Comparison of ENCODE assay signal across 10 cellular contexts in the genomic region with DNA sequence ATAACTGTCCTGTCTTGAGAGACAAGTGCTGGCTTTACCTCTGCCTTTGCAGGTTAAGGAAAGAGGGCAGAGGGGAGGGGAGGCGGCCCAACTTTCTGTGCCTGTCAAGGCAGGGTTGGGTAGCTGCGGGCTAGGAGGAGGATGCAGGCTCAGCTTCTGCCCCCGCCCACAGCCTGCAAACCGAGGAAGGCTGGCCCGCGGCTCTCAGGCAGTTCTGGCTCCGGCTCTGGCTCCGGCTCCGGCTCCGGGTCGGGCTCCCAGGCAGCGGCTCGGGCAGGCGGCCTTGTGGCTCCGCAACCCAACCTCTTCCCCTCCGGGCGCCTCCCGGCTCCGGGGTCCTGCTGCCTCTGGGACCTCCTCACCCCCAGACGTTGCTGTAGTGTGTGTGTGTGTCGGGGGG.
A peak's percentile ranks its signal among the peaks of the same experiment; 100 is the strongest.
DNase-seq lines count a peak whose midpoint lies in the region; ATAC-seq and TF ChIP-seq lines count a peak whose summit lies in the region.
"Had no signal": no experiment of that assay in that cellular context is flagged by ENCODE, and none has a peak within 500 bp of the region (broad histone marks: within the 10 kb centered on the region; RNA-seq: fewer than 3 reads in every experiment).

No MANE protein-coding gene starts in this region.

- H3K4me3 ChIP-seq in Panc1 (ENCODE audit: low read depth in 2 of 2, low read length in 2 of 2): peak overlapping the region; percentile 43 to 66
- H3K4me3 ChIP-seq in fibroblast of villous mesenchyme (ENCODE audit: low read depth, low read length): peak overlapping the region; percentile 55
- no peak overlapping the region for H3K4me3 ChIP-seq in prostate gland
- H3K4me3 ChIP-seq: body of pancreas had no signal

- H3K36me3 ChIP-seq in Panc1 (ENCODE audit: control insufficient read depth, insufficient read depth, low read length) (no peaks in the 10 kb centered on the region), prostate gland (no peaks in the 10 kb centered on the region)

- in situ Hi-C loops in Panc1 (cut with HindIII; ENCODE audit: low pct_unique_long_range_greater_than_20kb, low sequenced_read_pairs) (no loop called here), KBM-7 (cut with MboI; ENCODE audit: low pct_unique_long_range_greater_than_20kb, low sequenced_read_pairs) (no loop called here)

- DNase-seq in ELF-1 (ENCODE audit: low read depth, low spot score) (peak; percentile 81), Panc1 (ENCODE audit: low read depth, low spot score) (no peak), fibroblast of villous mesenchyme (ENCODE audit: low read depth) (no peak), prostate gland (ENCODE audit: low spot score) (peak; percentile 7), COLO668 (lab: John Stamatoyannopoulos, UW; ENCODE audit: unreplicated experiment) (no peak), KBM-7 (no peak)
- DNase-seq: NCI-H446 had no signal

- CTCF ChIA-PET in Panc1 (lab: Charles Lee): interaction anchor here (0.6 kb wide), 1 partner anchor 90 kb away, joined by 3 read pairs; no protein-coding TSS in a partner anchor

- TF ChIP-seq CTCF in Panc1 (IDR thresholded peaks at IDR 0.05): no peak
- TF ChIP-seq CTCF in fibroblast of villous mesenchyme (IDR thresholded peaks at IDR 0.05; ENCODE audit: insufficient read depth, low read depth, low read length): no peak
- TF ChIP-seq CTCF in prostate gland (IDR thresholded peaks at IDR 0.05): no peak

- H3K27me3 ChIP-seq in Panc1 (ENCODE audit: control insufficient read depth, insufficient read depth, low read length) (no peaks in the 10 kb centered on the region), prostate gland (replicated peaks; ENCODE audit: insufficient read depth) (no peaks in the 10 kb centered on the region)
- H3K27me3 ChIP-seq: body of pancreas had no signal

- ATAC-seq in Panc1: peak; percentile 81
- ATAC-seq in HG03025 (IDR thresholded peaks at IDR 0.05; ENCODE audit: low FRiP score, unreplicated experiment): no peak
- no peak for ATAC-seq in HG03354 (IDR thresholded peaks at IDR 0.05; ENCODE audit: poor library complexity, severe bottlenecking, unreplicated experiment)

- H3K27ac ChIP-seq in Panc1 (ENCODE audit: low read length): no peak overlapping the region
- no peak overlapping the region for H3K27ac ChIP-seq in prostate gland
- H3K27ac ChIP-seq: body of pancreas had no signal

- H3K9me3 ChIP-seq in Panc1 (ENCODE audit: control insufficient read depth, insufficient read depth, low read depth, low read length): no peaks in the 10 kb centered on the region
- H3K9me3 ChIP-seq in prostate gland: no peaks in the 10 kb centered on the region
- H3K9me3 ChIP-seq: body of pancreas had no signal

- no peaks in the 10 kb centered on the region for H3K4me1 ChIP-seq in Panc1 (ENCODE audit: control insufficient read depth, insufficient read depth, low read length)
- H3K4me1 ChIP-seq in prostate gland (replicated peaks): no peaks in the 10 kb centered on the region

- WGBS in prostate gland: 62% methylated on average over 2 of the region's 21 CpGs

- no TSS peak for BruUV-seq in Panc1 (replicated peaks; lab: Mats Ljungman, UMichigan)

- no peak for TF ChIP-seq POLR2A in prostate gland (IDR thresholded peaks at IDR 0.05)

- intact Hi-C loops in Panc1 (cut with micrococcal nuclease; ENCODE audit: unreplicated experiment): no loop called here
- intact Hi-C loops in prostate gland (cut with DNase I): no loop called here

- POLR2A ChIA-PET in Panc1 (lab: Charles Lee): no interaction called here

Comparison
In these comparisons a context has a peak if more than half of its experiments do, and no peak if none do; other contexts are left out.
1. DNase-seq: peak in ELF-1 (single experiment) and prostate gland (single experiment); none in Panc1 (single experiment), fibroblast of villous mesenchyme (single experiment), COLO668 (single experiment) and KBM-7 (single experiment).
2. H3K4me3 ChIP-seq: peak in Panc1 (2 of 2) and fibroblast of villous mesenchyme (single experiment); none in prostate gland (0 of 2).